8 cellular contexts compared by ENCODE assay signal in the genomic region with DNA sequence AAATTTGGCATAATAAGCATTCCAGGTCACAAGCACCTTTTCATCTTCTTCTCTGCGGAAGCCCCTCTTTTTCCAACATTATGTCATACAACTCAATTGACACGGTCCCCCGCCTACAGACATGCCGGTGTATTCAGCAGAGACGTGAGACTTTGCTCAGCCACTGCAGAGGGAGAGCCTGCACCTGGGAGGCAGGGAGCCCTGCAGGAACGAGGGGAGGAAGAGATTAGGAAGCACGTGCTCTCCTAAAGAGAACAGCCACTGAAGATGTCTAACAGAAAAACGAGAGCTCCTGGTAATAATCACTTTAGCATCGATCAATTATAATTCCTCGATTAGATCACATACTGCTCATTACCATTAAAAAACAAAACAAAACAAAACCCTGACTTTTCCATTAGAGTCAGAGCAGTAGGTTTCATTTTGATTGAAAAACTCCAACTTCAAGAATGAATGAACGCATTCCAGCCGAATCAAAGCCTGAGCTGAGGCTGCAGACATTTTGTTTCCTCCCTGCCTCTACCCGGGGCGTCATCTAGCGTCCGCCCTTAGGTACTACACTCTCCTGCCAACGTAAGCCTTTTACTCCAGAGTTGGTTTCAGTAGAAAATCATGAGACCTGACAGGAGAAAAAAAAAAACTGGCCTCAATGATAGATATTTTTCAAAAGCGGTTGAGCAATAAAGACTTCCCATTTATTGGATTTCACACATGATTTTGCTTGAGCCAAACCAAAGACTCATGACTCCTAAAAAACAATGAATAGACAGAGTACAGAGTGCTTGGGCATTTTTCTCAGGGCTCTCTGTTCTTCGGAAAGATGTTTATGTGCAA.
DNase-seq lines count a peak whose midpoint lies in the region; ATAC-seq, FAIRE-seq and TF ChIP-seq lines count a peak whose summit lies in the region.

No MANE protein-coding gene starts in this region.

- H3K79me1 ChIP-seq in IMR-90 (ENCODE audit: low read depth in 1 of 2, low read length in 2 of 2): no peaks in the 10 kb centered on the region

- H4K91ac ChIP-seq in IMR-90 (ENCODE audit: insufficient read depth, low read depth, low read length): no peak overlapping the region

- H3K27me3 ChIP-seq in IMR-90 (ENCODE audit: control insufficient read depth, insufficient read depth, low read length) (no peaks in the 10 kb centered on the region; the same call in 1 of the 2 replicates), PC-3 (ENCODE audit: low read length) (no peaks in the 10 kb centered on the region)

- ATAC-seq in A549 (peak; percentile 45 to 80; a peak in 4 of 6 replicates), GM18517 (IDR thresholded peaks at IDR 0.05; ENCODE audit: unreplicated experiment) (peak; percentile 59), IMR-90 (ENCODE audit: low read depth) (peak; percentile 90), PC-3 (peak; percentile 27; the same call in 1 of the 2 replicates), esophagus mucosa (peak; percentile 71), natural killer cell (peak; percentile 68 to 79 (median 74))

- H3K4ac ChIP-seq in IMR-90 (ENCODE audit: low read depth, low read length): no peak overlapping the region

- H2AK9ac ChIP-seq in IMR-90 (replicated peaks; ENCODE audit: low read depth, low read length, poor library complexity): no peak overlapping the region

- H3K4me1 ChIP-seq in A549: peaks cover 13% of the 10 kb centered on the region
- no peaks in the 10 kb centered on the region for H3K4me1 ChIP-seq in IMR-90 (ENCODE audit: control insufficient read depth, insufficient read depth, low read length)
- peaks cover 30% of the 10 kb centered on the region for H3K4me1 ChIP-seq in PC-3 (ENCODE audit: insufficient read depth, low read length)

- no peak for TF ChIP-seq EP300 in A549 (IDR thresholded peaks at IDR 0.05)

- peak overlapping the region in 1 of 2 donors; percentile 35 for H3K27ac Mint-ChIP-seq in natural killer cell

- no peak overlapping the region for H3K9ac ChIP-seq in IMR-90 (ENCODE audit: low read depth, low read length)
- H3K9ac ChIP-seq in PC-3 (ENCODE audit: low read length): no peak overlapping the region

- in situ Hi-C loops in IMR-90 (cut with MboI; ENCODE audit: low sequenced_read_pairs): loop anchor here (10.0 kb wide), 1 partner anchor 188 kb away; no protein-coding TSS in a partner anchor

- no peak overlapping the region for H3K56ac ChIP-seq in IMR-90 (ENCODE audit: extremely low read depth, insufficient read depth, low read length)

- H3K9me1 ChIP-seq in IMR-90 (ENCODE audit: insufficient read depth, low read length): 0 out of 2 replicates have a peak, but pooled peaks cover 5% of the 10 kb centered on the region

- H3K9me3 ChIP-seq in A549 (no peaks in the 10 kb centered on the region), IMR-90 (ENCODE audit: control insufficient read depth, insufficient read depth, low read length) (no peaks in the 10 kb centered on the region), PC-3 (ENCODE audit: low read length) (no peaks in the 10 kb centered on the region)

- H2AK5ac ChIP-seq in IMR-90 (ENCODE audit: low read depth, low read length): no peak overlapping the region

- no peak for FAIRE-seq in A549 (lab: Jason Lieb, UNC)

- no peak overlapping the region for H2BK5ac ChIP-seq in IMR-90 (ENCODE audit: low read depth, low read length, poor library complexity, severe bottlenecking)

- TF ChIP-seq POLR2A in A549 (IDR thresholded peaks at IDR 0.05; ENCODE audit: low read length) (no peak), IMR-90 (IDR thresholded peaks at IDR 0.05; ENCODE audit: low read depth, low read length) (0 out of 2 replicates have a peak, but pooled peaks have one; percentile 55)

- H3K27me3 Mint-ChIP-seq in natural killer cell (ENCODE audit: low read depth in 2 of 2): peaks cover 8% of the 10 kb centered on the region in 2 donors

- H3K79me2 ChIP-seq in PC-3 (ENCODE audit: low read length): no peaks in the 10 kb centered on the region

- H3K27ac ChIP-seq in A549: peak overlapping the region; percentile 19 to 99; a peak in 3 of 6 replicates
- H3K27ac ChIP-seq in IMR-90 (ENCODE audit: insufficient read depth, low read length): no peak overlapping the region
- no peak overlapping the region for H3K27ac ChIP-seq in PC-3 (ENCODE audit: low read length)

- no peaks in the 10 kb centered on the region for H3K9me2 ChIP-seq in PC-3 (replicated peaks; ENCODE audit: low read length)

- no peak overlapping the region for H4K5ac ChIP-seq in IMR-90 (ENCODE audit: low read depth, low read length)

- H3K4me3 ChIP-seq in A549 (no peak overlapping the region), IMR-90 (ENCODE audit: insufficient read depth, low read depth, low read length) (no peak overlapping the region), PC-3 (ENCODE audit: low read length) (peak overlapping the region; percentile 56)

- TF ChIP-seq RAD21 in A549 (conservative IDR thresholded peaks at IDR 0.05 in 1 of 2, IDR thresholded peaks at IDR 0.05 in 1 of 2) (peak; percentile 84 to 89), IMR-90 (IDR thresholded peaks at IDR 0.05; ENCODE audit: low read length) (peak; percentile 99)

- H4K8ac ChIP-seq in IMR-90 (ENCODE audit: low read depth in 2 of 2, low read length in 2 of 2): no peak overlapping the region

- H3K4me2 ChIP-seq in A549 (peak overlapping the region; percentile 67), IMR-90 (ENCODE audit: low read depth, low read length) (peak overlapping the region; percentile 7; the same call in 1 of the 2 replicates), PC-3 (ENCODE audit: low read length) (peak overlapping the region; percentile 81)

- peak overlapping the region; percentile 62 for H3K4me3 Mint-ChIP-seq in natural killer cell

- no peak overlapping the region for H3K23ac ChIP-seq in IMR-90 (ENCODE audit: low read depth, low read length)

- H3K9me3 Mint-ChIP-seq in natural killer cell: no peaks in the 10 kb centered on the region

- H2BK120ac ChIP-seq in IMR-90 (ENCODE audit: low read depth, low read length): no peak overlapping the region

- no peak overlapping the region for H2BK15ac ChIP-seq in IMR-90 (ENCODE audit: low read depth, low read length)

- intact Hi-C loops in IMR-90 (cut with micrococcal nuclease) (loop anchor here (1.0 to 2.0 kb wide), 6 partner anchors 87 to 518 kb away; partner anchors contain the start of gene SLC7A1), PC-3 (cut with micrococcal nuclease) (loop anchor here (1.0 to 5.0 kb wide), 3 partner anchors 81 to 342 kb away; no protein-coding TSS in a partner anchor), natural killer cell (cut with micrococcal nuclease) (loop anchor here (1.0 to 10.0 kb wide), 4 partner anchors 188 to 518 kb away; partner anchors contain the start of gene SLC7A1)

- H3K4me1 Mint-ChIP-seq in natural killer cell: peaks cover 16 to 20% of the 10 kb centered on the region in 2 donors

- dilution Hi-C loops in IMR-90 (cut with HindIII; ENCODE audit: low sequenced_read_pairs, unreplicated experiment): no loop called here

- no peaks in the 10 kb centered on the region for H3K36me3 ChIP-seq in IMR-90 (ENCODE audit: control insufficient read depth, insufficient read depth, low read length)
- no peaks in the 10 kb centered on the region for H3K36me3 ChIP-seq in PC-3 (ENCODE audit: low read depth, low read length)

- 15% methylated on average over 13 of the region's 19 CpGs for WGBS in A549 (ENCODE audit: missing lambda C conversion rate)
- 40% methylated on average over 1 of the region's 19 CpGs; no CpG with 5 or more reads in 1 of the 2 experiments for WGBS in IMR-90 (ENCODE audit: extremely low coverage in 2 of 2, insufficient read length in 1 of 2), 2 experiments

- no peaks in the 10 kb centered on the region for H3F3A ChIP-seq in PC-3 (ENCODE audit: low read length, unreplicated experiment)

- TF ChIP-seq CTCF in A549 (IDR thresholded peaks at IDR 0.05): peak; percentile 79
- peak; percentile 99 for TF ChIP-seq CTCF in IMR-90 (conservative IDR thresholded peaks at IDR 0.05; ENCODE audit: low read depth, low read length)
- TF ChIP-seq CTCF in PC-3 (conservative IDR thresholded peaks at IDR 0.05; ENCODE audit: low read depth, low read length): peak; percentile 96
- peak; percentile 99 for TF ChIP-seq CTCF in natural killer cell (IDR thresholded peaks at IDR 0.05)

- DNase-seq in A549 (ENCODE audit: low read depth in 1 of 2, low spot score in 1 of 2) (peak; percentile 61 to 79), IMR-90 (peak; percentile 85), PC-3 (peak; percentile 82), activated T-cell treated with anti-CD3 and anti-CD28 coated beads for 48 hours (ENCODE audit: low read depth) (peak; percentile 74), natural killer cell (peak; percentile 66)
- peak; percentile 39 to 69 for DNase-seq in stimulated activated CD8-positive, alpha-beta memory T cell treated with anti-CD3 and anti-CD28 coated beads, Interleukin-7, amount 100 ng/mL, for 48 hours (ENCODE audit: extremely low read depth in 1 of 2, low read depth in 1 of 2)

- POLR2A ChIA-PET in A549 (lab: Yijun Ruan, JAX): interaction anchor here (0.6 to 1.7 kb wide), 4 partner anchors 177 to 342 kb away, joined by 3 to 5 read pairs (median 4); partner anchors contain the start of gene UBL3
- POLR2A ChIA-PET in IMR-90 (lab: Charles Lee; ENCODE audit: unreplicated experiment): interaction anchor here (0.6 kb wide), 1 partner anchor 262 kb away, joined by 3 read pairs; the partner anchor contains the start of gene UBL3
- POLR2A ChIA-PET in PC-3 (lab: Charles Lee; ENCODE audit: unreplicated experiment): interaction anchor here (0.7 kb wide), 2 partner anchors 124 to 295 kb away, joined by 5 read pairs; no protein-coding TSS in a partner anchor

- H2AFZ ChIP-seq in IMR-90 (replicated peaks; ENCODE audit: low read length, poor library complexity): peak overlapping the region; percentile 81
- H2AFZ ChIP-seq in PC-3 (ENCODE audit: low read length): peak overlapping the region; percentile 96

- H4K20me1 ChIP-seq in IMR-90 (ENCODE audit: insufficient read depth, low read length): no peaks in the 10 kb centered on the region
- no peaks in the 10 kb centered on the region for H4K20me1 ChIP-seq in PC-3 (ENCODE audit: low read length)

- no peak overlapping the region for H3K18ac ChIP-seq in IMR-90 (ENCODE audit: low read depth, low read length)

- BruUV-seq in IMR-90 (replicated peaks; lab: Mats Ljungman, UMichigan) (no TSS peak), PC-3 (replicated peaks; lab: Mats Ljungman, UMichigan) (no TSS peak)

- no peak overlapping the region for H3K14ac ChIP-seq in IMR-90 (replicated peaks; ENCODE audit: low read depth, low read length)

- no peak overlapping the region for H2BK20ac ChIP-seq in IMR-90 (ENCODE audit: low read depth, low read length)

- CTCF ChIA-PET in A549 (lab: Yijun Ruan, JAX) (interaction anchor here (0.7 to 9.8 kb wide), 32 partner anchors 9 to 605 kb away, joined by 3 to 131 read pairs (median 4); partner anchors contain the start of gene UBL3), IMR-90 (lab: Yijun Ruan, JAX) (interaction anchor here (0.6 to 2.6 kb wide), 18 partner anchors 69 to 604 kb away, joined by 3 to 15 read pairs (median 3); no protein-coding TSS in a partner anchor), PC-3 (lab: Charles Lee) (interaction anchor here (0.5 to 1.6 kb wide), 8 partner anchors 95 to 342 kb away, joined by 3 to 19 read pairs (median 5); partner anchors contain the start of gene UBL3)

- no peaks in the 10 kb centered on the region for H3K36me3 Mint-ChIP-seq in natural killer cell

TF ChIP-seq in A549, 52 proteins besides CTCF, POLR2A, EP300 and RAD21 (continues in another document):
- peak; percentile 83 for TF ChIP-seq SMC3 (IDR thresholded peaks at IDR 0.05)

Comparison
In these comparisons a context has a peak if more than half of its experiments do, and no peak if none do; other contexts are left out.
1. ATAC-seq: peak in every context shown above with its lines; median percentile 90 in IMR-90; 74 in natural killer cell; 71 in esophagus mucosa; 62 in A549; 59 in GM18517; 27 in PC-3.
2. H3K27ac ChIP-seq: peak in A549 (2 of 2); none in IMR-90 (single experiment) and PC-3 (single experiment).
3. H3K4me2 ChIP-seq: peak in every context shown above with its lines; median percentile 81 in PC-3; 67 in A549; 7 in IMR-90.
4. Peak in every context shown above with its lines, with median percentiles within 50 percentile points of each other: DNase-seq and CTCF ChIP-seq.